ENCODE assay signal across 24 cellular contexts in the genomic region with DNA sequence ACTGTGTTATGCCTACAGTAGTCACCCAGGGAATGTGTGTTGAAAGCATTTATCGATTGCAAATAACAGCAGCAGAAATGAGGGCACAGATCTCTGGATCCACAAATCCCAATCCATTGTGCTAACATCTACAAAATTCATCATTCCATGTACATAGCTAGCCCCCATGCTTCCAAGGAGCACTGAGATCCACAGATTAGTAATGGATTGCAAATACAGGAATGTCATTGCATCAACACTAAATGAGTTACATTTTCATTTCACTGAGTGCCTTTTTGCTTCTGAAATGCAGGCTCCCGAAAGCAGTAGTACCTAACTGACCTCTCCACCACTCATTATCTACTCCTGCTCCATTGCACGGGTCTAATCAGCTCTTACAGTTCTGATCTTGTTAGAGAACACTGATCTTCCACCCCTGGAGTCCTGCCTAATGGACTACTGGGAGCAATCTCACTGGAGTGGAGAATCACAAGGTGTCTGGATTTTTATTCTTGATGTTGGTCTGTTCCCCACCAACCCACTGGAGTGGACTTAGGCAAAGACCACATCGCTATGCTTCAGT. TPM values are rescaled to one million over a fixed set of nuclear protein-coding genes. Genes with fewer than 3 reads are reported as not detected.
"Had no signal": no experiment of that assay in that cellular context is flagged by ENCODE, and none has a peak within 500 bp of the region (broad histone marks: within the 10 kb centered on the region; RNA-seq: fewer than 3 reads in every experiment).

No MANE protein-coding gene starts in this region.

- H3K27ac ChIP-seq: SJSA1 had no signal

- H3K9me3 ChIP-seq: SJSA1, SK-N-SH had no signal

- H3K36me3 ChIP-seq: SJSA1 had no signal

- H3K9me2 ChIP-seq: SK-N-SH had no signal

- H3K4me1 ChIP-seq: SJSA1 had no signal

- DNase-seq: IMR-90, Karpas-422, KG1, MM.1S, NCI-H1092 treated with DMSO at 0.1 percent for 48 hours, NCI-H1436, NCI-H187, NCI-H2029, NCI-H2081 treated with DMSO at 0.1 percent for 48 hours, NCI-H2171, NCI-H226, NCI-H446, NCI-H510A, NCI-H524 treated with DMSO at 0.1 percent for 48 hours, NCI-H69, NCI-H774, Right ventricle myocardium superior, RPMI8226, SIG-M5, SK-N-SH, SW 1271, T-cell had no signal

- H3K27me3 ChIP-seq: SJSA1 had no signal

- H3K9ac ChIP-seq: SK-N-SH had no signal

- H3K4me2 ChIP-seq: SK-N-SH had no signal

- H3K4me3 ChIP-seq: SJSA1 had no signal

RNA-seq across cellular contexts. Expression of gene ASTN1, which starts 30.5 kb away (rescaled TPM):
- total RNA-seq: HepG2 had no signal
- polyA plus RNA-seq: HepG2 had no signal

RNA-seq across cellular contexts. Expression of gene BRINP2, which starts 36.7 kb away (rescaled TPM):
- total RNA-seq: IMR-90, SJSA1 had no signal
- polyA plus RNA-seq: IMR-90 had no signal
